ENCODE assay signal across 15 cellular contexts in the genomic region with DNA sequence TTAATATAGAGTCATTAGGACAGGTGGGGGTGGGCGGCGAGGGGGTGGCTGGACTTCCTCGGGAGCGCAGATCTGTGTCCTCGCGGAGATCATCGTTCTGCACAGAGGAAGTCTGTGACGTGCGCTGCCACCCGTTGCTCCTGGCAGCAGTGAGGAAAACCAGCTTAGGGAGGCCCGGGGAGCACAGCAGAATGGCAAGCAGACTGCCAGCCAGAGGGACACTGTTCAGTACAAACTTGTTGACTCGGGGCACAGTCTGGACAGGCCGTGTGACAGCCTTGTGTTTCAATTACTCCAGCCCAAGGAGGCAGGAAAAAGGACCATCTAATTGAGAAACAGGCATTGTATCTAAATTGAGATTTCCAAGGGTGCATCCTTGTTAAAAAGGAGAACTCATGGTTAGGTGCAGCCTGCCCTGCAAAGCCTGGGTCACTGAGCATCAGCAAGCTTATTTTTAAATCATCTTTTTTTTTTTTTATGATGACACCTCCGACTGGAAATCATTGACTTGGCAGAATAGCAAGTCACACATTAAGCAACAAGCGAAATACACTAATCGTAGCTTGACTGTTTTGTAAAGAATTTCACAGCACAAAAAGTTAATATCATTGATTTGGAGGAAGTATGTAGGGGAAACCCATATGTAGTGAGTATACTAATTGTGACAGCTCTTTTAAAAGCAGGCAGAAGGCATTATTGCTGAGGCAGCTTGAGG.
DNase-seq lines count a peak whose midpoint lies in the region; ATAC-seq lines count a peak whose summit lies in the region.
"Had no signal": no experiment of that assay in that cellular context is flagged by ENCODE, and none has a peak within 500 bp of the region (broad histone marks: within the 10 kb centered on the region; RNA-seq: fewer than 3 reads in every experiment).

No MANE protein-coding gene starts in this region.

- H3K4me1 ChIP-seq in neuronal stem cell (ENCODE audit: control insufficient read depth in 2 of 2, insufficient read depth in 1 of 2, low read depth in 1 of 2, low read length in 2 of 2), result peaks cover 0 to 2% of the 10 kb centered on the region in 2 donors
- H3K4me1 ChIP-seq: gastrocnemius medialis, right atrium auricular region, upper lobe of right lung had no signal

- no peaks in the 10 kb centered on the region for H3K27me3 Mint-ChIP-seq in activated T-cell treated with anti-CD3 and anti-CD28 coated beads, Interleukin-2, amount 50 U/mL, for 4 hours (ENCODE audit: low read depth)

- H2AK5ac ChIP-seq in neuronal stem cell (ENCODE audit: low read depth, low read length), result no peak overlapping the region

- no peak overlapping the region for H2BK5ac ChIP-seq in neuronal stem cell (ENCODE audit: low read length)

- H2BK12ac ChIP-seq in neuronal stem cell (ENCODE audit: low read length), result no peak overlapping the region

- no peaks in the 10 kb centered on the region for H3K36me3 Mint-ChIP-seq in activated T-cell treated with anti-CD3 and anti-CD28 coated beads, Interleukin-2, amount 50 U/mL, for 4 hours (ENCODE audit: insufficient read depth)
- H3K36me3 Mint-ChIP-seq: stimulated activated effector memory CD8-positive, alpha-beta T cell treated with anti-CD3 and anti-CD28 coated beads, Interleukin-12 subunit alpha, Interleukin-12 subunit beta, amount 100 ng/mL, for 72 hours had no signal

- H3K23ac ChIP-seq in neuronal stem cell (ENCODE audit: low read depth, low read length, poor library complexity), result no peak overlapping the region

- H4K8ac ChIP-seq in neuronal stem cell (ENCODE audit: low read depth, low read length), result no peak overlapping the region

- DNase-seq in NCI-H82 (lab: John Stamatoyannopoulos, UW) (peak; percentile 0), NCI-H82 treated with DMSO at 0.1 percent for 48 hours (lab: John Stamatoyannopoulos, UW; ENCODE audit: unreplicated experiment) (no peak), cerebellar cortex (ENCODE audit: low spot score) (peak; percentile 76), midbrain (lab: John Stamatoyannopoulos, UW) (peak; percentile 68), neuronal stem cell (ENCODE audit: low spot score) (no peak), ecto neural progenitor cell (ENCODE audit: low spot score) (no peak)
- no peak for DNase-seq in activated T-cell treated with anti-CD3 and anti-CD28 coated beads, Interleukin-2, amount 50 U/mL, for 4 hours
- DNase-seq: gastrocnemius medialis; stimulated activated CD4-positive, alpha-beta T cell treated with anti-CD3 and anti-CD28 coated beads, Interleukin-4, amount 100 ng/mL, for 4 hours; SW 1271; upper lobe of right lung; WERI-Rb-1 had no signal

- no peaks in the 10 kb centered on the region for H3K27me3 ChIP-seq in neuronal stem cell (ENCODE audit: control insufficient read depth in 3 of 3, insufficient read depth in 3 of 3, low read depth in 1 of 3, low read length in 3 of 3)
- H3K27me3 ChIP-seq: gastrocnemius medialis, right atrium auricular region, upper lobe of right lung had no signal

- no peak overlapping the region for H3K18ac ChIP-seq in neuronal stem cell (ENCODE audit: low read length)

- H3K4me3 Mint-ChIP-seq in activated T-cell treated with anti-CD3 and anti-CD28 coated beads, Interleukin-2, amount 50 U/mL, for 4 hours, result no peak overlapping the region
- H3K4me3 Mint-ChIP-seq: stimulated activated effector memory CD8-positive, alpha-beta T cell treated with anti-CD3 and anti-CD28 coated beads, Interleukin-12 subunit alpha, Interleukin-12 subunit beta, amount 100 ng/mL, for 72 hours had no signal

- H3K27ac ChIP-seq in neuronal stem cell (replicated peaks; ENCODE audit: low read length), result no peak overlapping the region
- H3K27ac ChIP-seq: gastrocnemius medialis, right atrium auricular region, upper lobe of right lung, WERI-Rb-1 had no signal

- no peak overlapping the region for H2BK15ac ChIP-seq in neuronal stem cell (ENCODE audit: low read length)

- H3K4me2 ChIP-seq in neuronal stem cell (ENCODE audit: insufficient read depth, low read length, poor library complexity, severe bottlenecking), result no peak overlapping the region

- H2AFZ ChIP-seq in neuronal stem cell (ENCODE audit: low read length), result no peak overlapping the region

- H2BK120ac ChIP-seq in neuronal stem cell (ENCODE audit: low read depth, low read length), result no peak overlapping the region

- no peaks in the 10 kb centered on the region for H3K36me3 ChIP-seq in neuronal stem cell (replicated peaks in 1 of 2; ENCODE audit: control insufficient read depth in 2 of 2, insufficient read depth in 2 of 2, low read length in 2 of 2)
- H3K36me3 ChIP-seq: gastrocnemius medialis, right atrium auricular region, upper lobe of right lung, WERI-Rb-1 had no signal

- H3K9me3 Mint-ChIP-seq in activated T-cell treated with anti-CD3 and anti-CD28 coated beads, Interleukin-2, amount 50 U/mL, for 4 hours, result peaks cover 14% of the 10 kb centered on the region

- no peaks in the 10 kb centered on the region for H3K4me1 Mint-ChIP-seq in activated T-cell treated with anti-CD3 and anti-CD28 coated beads, Interleukin-2, amount 50 U/mL, for 4 hours (ENCODE audit: low read depth)
- H3K4me1 Mint-ChIP-seq: stimulated activated effector memory CD8-positive, alpha-beta T cell treated with anti-CD3 and anti-CD28 coated beads, Interleukin-12 subunit alpha, Interleukin-12 subunit beta, amount 100 ng/mL, for 72 hours had no signal

- no peaks in the 10 kb centered on the region for H3K9me3 ChIP-seq in neuronal stem cell (replicated peaks in 1 of 2; ENCODE audit: control insufficient read depth in 2 of 2, insufficient read depth in 1 of 2, low read depth in 1 of 2, low read length in 2 of 2)
- H3K9me3 ChIP-seq: gastrocnemius medialis, right atrium auricular region, upper lobe of right lung had no signal

- H4K91ac ChIP-seq in neuronal stem cell (ENCODE audit: low read depth, low read length, poor library complexity), result no peak overlapping the region

- no peak overlapping the region for H3K9ac ChIP-seq in neuronal stem cell (ENCODE audit: low read depth, low read length, poor library complexity)

- no peak overlapping the region for H3K4ac ChIP-seq in neuronal stem cell (ENCODE audit: low read length)

- H3K79me1 ChIP-seq in neuronal stem cell (ENCODE audit: low read depth, low read length), result no peaks in the 10 kb centered on the region

- WGBS in neuronal stem cell (ENCODE audit: extremely low coverage in 2 of 2, insufficient read length in 2 of 2, insufficient replicate concordance in 1 of 2), 2 donors, result no CpG with 5 or more reads among the region's 16 CpGs

- H3K4me3 ChIP-seq in neuronal stem cell (ENCODE audit: low read length in 2 of 2), result no peak overlapping the region
- H3K4me3 ChIP-seq: gastrocnemius medialis, right atrium auricular region, upper lobe of right lung had no signal

- H3K14ac ChIP-seq in neuronal stem cell (ENCODE audit: low read length), result no peak overlapping the region

- no peak for ATAC-seq in GM19351 (IDR thresholded peaks at IDR 0.05; ENCODE audit: unreplicated experiment)
- ATAC-seq in activated T-cell treated with anti-CD3 and anti-CD28 coated beads, Interleukin-2, amount 50 U/mL, for 4 hours, result no peak
- ATAC-seq: gastrocnemius medialis; stimulated activated effector memory CD8-positive, alpha-beta T cell treated with anti-CD3 and anti-CD28 coated beads, Interleukin-12 subunit alpha, Interleukin-12 subunit beta, amount 100 ng/mL, for 72 hours; upper lobe of right lung had no signal

Comparison
In these comparisons a context has a peak if more than half of its experiments do, and no peak if none do; other contexts are left out.
1. DNase-seq: peak in NCI-H82 (single experiment), cerebellar cortex (single experiment) and midbrain (single experiment); none in NCI-H82 treated with DMSO at 0.1 percent for 48 hours (single experiment), neuronal stem cell (single experiment), ecto neural progenitor cell (single experiment) and activated T-cell treated with anti-CD3 and anti-CD28 coated beads, Interleukin-2, amount 50 U/mL, for 4 hours (single experiment).